31 cellular contexts compared by ENCODE assay signal in genomic region chr7:136993377-136993776, GRCh38.
"Had no signal": no experiment of that assay in that cellular context is flagged by ENCODE, and none has a peak within 500 bp of the region (broad histone marks: within the 10 kb centered on the region; RNA-seq: fewer than 3 reads in every experiment).

No MANE protein-coding gene starts in this region.

- H3K27ac ChIP-seq: adrenal gland, KMS-11, PC-9, RWPE1, SJCRH30, VCaP had no signal

- H3K4me3 ChIP-seq: adrenal gland, PC-9, SJCRH30 had no signal

- ATAC-seq: activated naive CD4-positive, alpha-beta T cell treated with anti-CD3 and anti-CD28 coated beads, Interleukin-2, amount 50 U/mL, for 72 hours; activated T-cell treated with anti-CD3 and anti-CD28 coated beads, Interleukin-2, amount 50 U/mL, for 4 hours had no signal

- H3K4me2 ChIP-seq: KMS-11, PC-9, SK-N-SH had no signal

- H3K9me3 ChIP-seq: adrenal gland, SJCRH30, SK-N-SH had no signal

- H3K27me3 ChIP-seq: adrenal gland, SJCRH30 had no signal

- DNase-seq: activated B cell treated with CpG ODN at 0.5 μM for 24 hours; activated CD4-positive, alpha-beta memory T cell treated with anti-CD3 and anti-CD28 coated beads for 36 hours; activated CD4-positive, alpha-beta T cell treated with anti-CD3 and anti-CD28 coated beads for 4 hours; activated CD4-positive, alpha-beta T cell treated with anti-CD3 and anti-CD28 coated beads, Interleukin-2, amount 50 U/mL, for 1 hour; activated CD4-positive, CD25-positive, alpha-beta regulatory T cell treated with anti-CD3 and anti-CD28 coated beads, Interleukin-2, amount 50 U/mL, for 72 hours; activated CD8-positive, alpha-beta memory T cell treated with anti-CD3 and anti-CD28 coated beads, Interleukin-2, amount 50 U/mL, for 4 hours; activated gamma-delta T cell treated with Interleukin-2 at 50 U/mL for 16 hours; activated naive CD4-positive, alpha-beta T cell treated with anti-CD3 and anti-CD28 coated beads for 36 hours; activated T-cell treated with anti-CD3 and anti-CD28 coated beads for 4 hours; activated T-cell treated with anti-CD3 and anti-CD28 coated beads, Interleukin-2, amount 50 U/mL, for 4 hours; adrenal gland; MM.1S; MV-4-11; NCI-H1092; NCI-H1436 treated with DMSO at 0.1 percent for 48 hours; NCI-H1694 treated with DMSO at 0.1 percent for 48 hours; NCI-H2029 treated with DMSO at 0.1 percent for 48 hours; NCI-H2107; NCI-H2171; NCI-H510A; NCI-H526; NCI-H748 treated with DMSO at 0.1 percent for 48 hours; NK-92 treated with Interleukin-12 subunit alpha and Interleukin-12 subunit beta, amount 100 ng/mL, for 24 hours; PC-9; SHP77; SJCRH30; SK-N-SH had no signal

- H3K4me1 ChIP-seq: adrenal gland, SJCRH30 had no signal

- H2AFZ ChIP-seq: PC-9 had no signal

- H3K9ac ChIP-seq: KMS-11, SK-N-SH had no signal

- H3K36me3 ChIP-seq: adrenal gland, SJCRH30 had no signal
